ENCODE assay signal across 10 cellular contexts in genomic region chr13:21557995-21558394, GRCh38. TPM values are rescaled to one million over a fixed set of nuclear protein-coding genes. Genes with fewer than 3 reads are reported as not detected.
DNase-seq lines count a peak whose midpoint lies in the region; ATAC-seq and TF ChIP-seq lines count a peak whose summit lies in the region.
"Had no signal": no experiment of that assay in that cellular context is flagged by ENCODE, and none has a peak within 500 bp of the region (broad histone marks: within the 10 kb centered on the region; RNA-seq: fewer than 3 reads in every experiment).

No MANE protein-coding gene starts in this region.

- H3K27ac ChIP-seq in lower lobe of right lung, result no peak overlapping the region
- H3K27ac ChIP-seq: parathyroid adenoma had no signal

- DNase-seq in NCI-H2227 (lab: John Stamatoyannopoulos, UW; ENCODE audit: unreplicated experiment) (peak; percentile 1), NCI-H2227 treated with DMSO at 0.1 percent for 48 hours (lab: John Stamatoyannopoulos, UW) (no peak), HT-29 (ENCODE audit: low spot score) (peak; percentile 70), lower lobe of right lung (no peak), GDM1 (lab: John Stamatoyannopoulos, UW) (no peak)
- DNase-seq in activated CD8-positive, alpha-beta T cell treated with anti-CD3 and anti-CD28 coated beads, Interleukin-2, amount 10 ng/mL, durations not matched to agents 7 days and 5 days, result peak; percentile 25

- H3K4me1 Mint-ChIP-seq in activated CD8-positive, alpha-beta T cell treated with anti-CD3 and anti-CD28 coated beads, Interleukin-2, amount 10 ng/mL, durations not matched to agents 7 days and 5 days (ENCODE audit: low read depth), result no peaks in the 10 kb centered on the region

- H3K36me3 ChIP-seq in lower lobe of right lung, result peaks cover 16% of the 10 kb centered on the region

- CTCF ChIA-PET in activated CD8-positive, alpha-beta T cell treated with anti-CD3 and anti-CD28 coated beads, Interleukin-2, amount 10 ng/mL, durations not matched to agents 7 days and 5 days (lab: Charles Lee), result interaction anchor here (1.0 to 2.5 kb wide), 13 partner anchors 8 to 261 kb away, joined by 3 to 9 read pairs (median 5); no protein-coding TSS in a partner anchor

- no peaks in the 10 kb centered on the region for H3K4me1 ChIP-seq in lower lobe of right lung
- H3K4me1 ChIP-seq: parathyroid adenoma had no signal

- peaks cover 46% of the 10 kb centered on the region for H3K36me3 Mint-ChIP-seq in activated CD8-positive, alpha-beta T cell treated with anti-CD3 and anti-CD28 coated beads, Interleukin-2, amount 10 ng/mL, durations not matched to agents 7 days and 5 days (ENCODE audit: low read depth)

- H3K27me3 ChIP-seq in lower lobe of right lung (ENCODE audit: low read depth), result no peaks in the 10 kb centered on the region

- H3K9me3 ChIP-seq in lower lobe of right lung, result no peaks in the 10 kb centered on the region

- ATAC-seq in activated CD8-positive, alpha-beta T cell treated with anti-CD3 and anti-CD28 coated beads, Interleukin-2, amount 10 ng/mL, durations not matched to agents 7 days and 5 days, result no peak
- ATAC-seq in lower lobe of right lung, result peak; percentile 47 to 52
- ATAC-seq in HG02973 (IDR thresholded peaks at IDR 0.05; ENCODE audit: unreplicated experiment), result no peak
- ATAC-seq in HG02759 (IDR thresholded peaks at IDR 0.05; ENCODE audit: unreplicated experiment), result no peak

- H3K27ac Mint-ChIP-seq in activated CD8-positive, alpha-beta T cell treated with anti-CD3 and anti-CD28 coated beads, Interleukin-2, amount 10 ng/mL, durations not matched to agents 7 days and 5 days, result no peak overlapping the region
- H3K27ac Mint-ChIP-seq: CD4-positive, CD25-positive, alpha-beta regulatory T cell had no signal

- intact Hi-C loops in lower lobe of right lung (cut with DNase I), result no loop called here

- no peaks in the 10 kb centered on the region for H3K9me3 Mint-ChIP-seq in activated CD8-positive, alpha-beta T cell treated with anti-CD3 and anti-CD28 coated beads, Interleukin-2, amount 10 ng/mL, durations not matched to agents 7 days and 5 days (ENCODE audit: insufficient read depth)

- no peaks in the 10 kb centered on the region for H3K27me3 Mint-ChIP-seq in activated CD8-positive, alpha-beta T cell treated with anti-CD3 and anti-CD28 coated beads, Interleukin-2, amount 10 ng/mL, durations not matched to agents 7 days and 5 days (ENCODE audit: low read depth)
- H3K27me3 Mint-ChIP-seq: CD4-positive, CD25-positive, alpha-beta regulatory T cell had no signal

- H3K4me3 ChIP-seq in lower lobe of right lung, result no peak overlapping the region

- no peak overlapping the region for H3K4me3 Mint-ChIP-seq in activated CD8-positive, alpha-beta T cell treated with anti-CD3 and anti-CD28 coated beads, Interleukin-2, amount 10 ng/mL, durations not matched to agents 7 days and 5 days
- H3K4me3 Mint-ChIP-seq: CD4-positive, CD25-positive, alpha-beta regulatory T cell had no signal

- POLR2A ChIA-PET in activated CD8-positive, alpha-beta T cell treated with anti-CD3 and anti-CD28 coated beads, Interleukin-2, amount 10 ng/mL, durations not matched to agents 7 days and 5 days (lab: Charles Lee), result interaction anchor here (1.5 kb wide), 1 partner anchor 46 kb away, joined by 4 read pairs; the partner anchor contains the start of gene MICU2

- peak; percentile 32 for TF ChIP-seq CTCF in lower lobe of right lung (IDR thresholded peaks at IDR 0.05)

RNA-seq across cellular contexts. Expression of gene MICU2, which starts 46.0 kb away (rescaled TPM):
- 148 and 170 TPM in 2 replicates for total RNA-seq in HT-29 (2014; rRNA removed; shearing (Covaris generic))
- total RNA-seq in activated CD8-positive, alpha-beta T cell treated with anti-CD3 and anti-CD28 coated beads, Interleukin-2, amount 10 ng/mL, durations not matched to agents 7 days and 5 days, result 10 to 100 TPM; 33.1 to 35.3 TPM
- total RNA-seq in lower lobe of right lung, result 34.8 TPM

Comparison
In these comparisons a context has a peak if more than half of its experiments do, and no peak if none do; other contexts are left out.
1. DNase-seq: peak in NCI-H2227 (single experiment), HT-29 (single experiment) and activated CD8-positive, alpha-beta T cell treated with anti-CD3 and anti-CD28 coated beads, Interleukin-2, amount 10 ng/mL, durations not matched to agents 7 days and 5 days (single experiment); none in NCI-H2227 treated with DMSO at 0.1 percent for 48 hours (single experiment), lower lobe of right lung (single experiment) and GDM1 (single experiment).
2. ATAC-seq: peak in lower lobe of right lung (2 of 2); none in activated CD8-positive, alpha-beta T cell treated with anti-CD3 and anti-CD28 coated beads, Interleukin-2, amount 10 ng/mL, durations not matched to agents 7 days and 5 days (single experiment), HG02973 (single experiment) and HG02759 (single experiment).